In genomic region chr2:200383380-200384110, GRCh38 we compare ENCODE assay signal across 8 cellular contexts.
DNase-seq lines count a peak whose midpoint lies in the region; ATAC-seq, FAIRE-seq and TF ChIP-seq lines count a peak whose summit lies in the region.

No MANE protein-coding gene starts in this region.

- no peaks in the 10 kb centered on the region for H3K23me2 ChIP-seq in H1 (ENCODE audit: low read depth, low read length)

- no peak for TF ChIP-seq POLR2A in H1 (IDR thresholded peaks at IDR 0.05; ENCODE audit: control extremely low read depth in 1 of 2, low read depth in 2 of 2, low read length in 2 of 2)

- no peak overlapping the region for H4K8ac ChIP-seq in H1 (ENCODE audit: extremely low read depth, insufficient read depth, low read length)

- intact Hi-C loops in Panc1 (cut with micrococcal nuclease; ENCODE audit: unreplicated experiment) = no loop called here

- WGBS in H1 (ENCODE audit: extremely low coverage in 1 of 2, insufficient coverage in 1 of 2, insufficient read length in 1 of 2, insufficient replicate concordance in 2 of 2, low coverage in 1 of 2, low lambda C conversion rate in 2 of 2, missing lambda C conversion rate in 1 of 2), 2 experiments = 63% methylated on average over 6 of the region's 6 CpGs; no CpG with 5 or more reads in 1 of the 2 experiments

- no peak for FAIRE-seq in H1 (lab: Jason Lieb, UNC)

- no peak overlapping the region for H3K14ac ChIP-seq in H1 (ENCODE audit: insufficient read length)

- peaks cover 27% of the 10 kb centered on the region for H3F3A ChIP-seq in neural progenitor cell (ENCODE audit: low read depth)

- BruUV-seq in Panc1 (replicated peaks; lab: Mats Ljungman, UMichigan) = no TSS peak

- CTCF ChIA-PET in activated CD8-positive, alpha-beta memory T cell treated with anti-CD3 and anti-CD28 coated beads, Interleukin-2, amount 10 ng/mL, durations not matched to agents 7 days and 5 days (lab: Charles Lee) = interaction anchor here (0.7 to 1.9 kb wide), 5 partner anchors 9 to 42 kb away, joined by 3 to 4 read pairs (median 3); no protein-coding TSS in a partner anchor
- CTCF ChIA-PET in Panc1 (lab: Charles Lee) = interaction anchor here (0.6 kb wide), 1 partner anchor 800 kb away, joined by 3 read pairs; the partner anchor contains the start of gene CASP10
- CTCF ChIA-PET in H1 (lab: Charles Lee; ENCODE audit: partially characterized antibody) = interaction anchor here (0.7 to 2.3 kb wide), 2 partner anchors 29 to 399 kb away, joined by 3 to 8 read pairs; no protein-coding TSS in a partner anchor

- no peak overlapping the region for H3K9ac ChIP-seq in H1 (replicated peaks in 1 of 4; ENCODE audit: extremely low read depth in 1 of 4, low read depth in 3 of 4, low read length in 3 of 4)
- no peak overlapping the region for H3K9ac ChIP-seq in neural progenitor cell

- peak; percentile 98 for ATAC-seq in activated CD8-positive, alpha-beta memory T cell treated with anti-CD3 and anti-CD28 coated beads, Interleukin-2, amount 10 ng/mL, durations not matched to agents 7 days and 5 days
- ATAC-seq in HG03045 (IDR thresholded peaks at IDR 0.05; ENCODE audit: unreplicated experiment) (peak; percentile 56), Panc1 (no peak), HG02852 (IDR thresholded peaks at IDR 0.05; ENCODE audit: unreplicated experiment) (no peak)

- H3K4ac ChIP-seq in H1 (replicated peaks; ENCODE audit: insufficient read length, low read depth, low read length) = no peak overlapping the region

- H3K9me3 ChIP-seq in Panc1 (ENCODE audit: control insufficient read depth, insufficient read depth, low read depth, low read length) = no peaks in the 10 kb centered on the region
- no peaks in the 10 kb centered on the region for H3K9me3 ChIP-seq in H1 (ENCODE audit: insufficient read depth in 2 of 2, low read depth in 1 of 2, low read length in 1 of 2)
- H3K9me3 ChIP-seq in neural progenitor cell (ENCODE audit: low read depth) = no peaks in the 10 kb centered on the region

- no peak overlapping the region for H2BK20ac ChIP-seq in H1 (ENCODE audit: low read length)

- in situ Hi-C loops in Panc1 (cut with HindIII; ENCODE audit: low pct_unique_long_range_greater_than_20kb, low sequenced_read_pairs) = no loop called here

- H2AFZ ChIP-seq in H1 (ENCODE audit: low read length) (no peak overlapping the region), neural progenitor cell (replicated peaks) (no peak overlapping the region)

- peaks cover 4% of the 10 kb centered on the region; the same call in 1 of the 2 replicates for H3K36me3 ChIP-seq in Panc1 (ENCODE audit: control insufficient read depth, insufficient read depth, low read length)
- H3K36me3 ChIP-seq in H1 (ENCODE audit: control insufficient read depth in 2 of 4, insufficient read depth in 4 of 4, low read length in 3 of 4) = 0 out of 8 replicates have a peak, but pooled peaks cover 0 to under 1% (median 0%) of the 10 kb centered on the region in 4 experiments
- H3K36me3 ChIP-seq in neural progenitor cell = no peaks in the 10 kb centered on the region

- TF ChIP-seq CTCF in Panc1 (IDR thresholded peaks at IDR 0.05) = no peak
- no peak for TF ChIP-seq CTCF in H1 (IDR thresholded peaks at IDR 0.05; ENCODE audit: control extremely low read depth in 1 of 3, insufficient read depth in 1 of 3, low read depth in 1 of 3, low read length in 3 of 3)
- no peak for TF ChIP-seq CTCF in neural progenitor cell (IDR thresholded peaks at IDR 0.05)

- DNase-seq in activated CD8-positive, alpha-beta memory T cell treated with anti-CD3 and anti-CD28 coated beads, Interleukin-2, amount 10 ng/mL, durations not matched to agents 7 days and 5 days = no peak
- no peak for DNase-seq in activated CD8-positive, alpha-beta memory T cell treated with anti-CD3 and anti-CD28 coated beads for 24 hours
- DNase-seq in Panc1 (ENCODE audit: low read depth, low spot score) (no peak), H1 (ENCODE audit: low read depth in 1 of 2, low spot score in 2 of 2) (no peak), neural progenitor cell (ENCODE audit: low spot score) (no peak), NCI-H524 treated with DMSO at 0.1 percent for 48 hours (lab: John Stamatoyannopoulos, UW) (no peak)

- peak overlapping the region; percentile 87 for H4K5ac ChIP-seq in H1 (ENCODE audit: insufficient read length, low read depth, low read length)

- no peak overlapping the region for H4K91ac ChIP-seq in H1 (replicated peaks; ENCODE audit: insufficient read length, low read length)

- no peak overlapping the region for H2AK5ac ChIP-seq in H1 (ENCODE audit: low read depth, low read length)

- H3K27me3 ChIP-seq in Panc1 (ENCODE audit: control insufficient read depth, insufficient read depth, low read length) = no peaks in the 10 kb centered on the region
- no peaks in the 10 kb centered on the region for H3K27me3 ChIP-seq in H1 (replicated peaks in 1 of 4; ENCODE audit: control insufficient read depth in 3 of 4, extremely low read depth in 1 of 4, insufficient read depth in 3 of 4, low read length in 3 of 4)
- no peaks in the 10 kb centered on the region for H3K27me3 ChIP-seq in neural progenitor cell

- H2BK120ac ChIP-seq in H1 (replicated peaks; ENCODE audit: low read depth, low read length) = no peak overlapping the region

- no peak overlapping the region for H2BK15ac ChIP-seq in H1 (ENCODE audit: low read length)

- H3K4me1 ChIP-seq in Panc1 (ENCODE audit: control insufficient read depth, insufficient read depth, low read length) (peaks cover 73% of the 10 kb centered on the region), H1 (replicated peaks in 1 of 4; ENCODE audit: control insufficient read depth in 3 of 4, insufficient read depth in 4 of 4, low read length in 3 of 4) (peaks cover 13 to 33% (median 30%) of the 10 kb centered on the region in 4 experiments), neural progenitor cell (peaks cover 49% of the 10 kb centered on the region)

- TF ChIP-seq EP300 in H1 (IDR thresholded peaks at IDR 0.05; ENCODE audit: borderline replicate concordance in 1 of 2, low read depth in 2 of 2, low read length in 2 of 2) = no peak

- no peak overlapping the region for H2BK12ac ChIP-seq in H1 (ENCODE audit: low read depth, low read length)

- no peak overlapping the region for H2BK5ac ChIP-seq in H1 (ENCODE audit: low read depth, low read length)

- no peaks in the 10 kb centered on the region for H4K20me1 ChIP-seq in H1 (replicated peaks in 1 of 2; ENCODE audit: control insufficient read depth in 1 of 2, insufficient read depth in 2 of 2, low read length in 2 of 2)
- no peaks in the 10 kb centered on the region for H4K20me1 ChIP-seq in neural progenitor cell (ENCODE audit: low read depth)

- H3K4me3 ChIP-seq in Panc1 (ENCODE audit: low read depth in 2 of 2, low read length in 2 of 2) = peak overlapping the region; percentile 25 to 40
- peak overlapping the region in 1 of 4 experiments; percentile 39; a peak in 1 of 8 replicates for H3K4me3 ChIP-seq in H1 (ENCODE audit: extremely low read depth in 1 of 4, insufficient read depth in 2 of 4, low read depth in 3 of 4, low read length in 4 of 4)
- H3K4me3 ChIP-seq in neural progenitor cell = no peak overlapping the region

- peaks cover 53% of the 10 kb centered on the region for H3K4me1 Mint-ChIP-seq in activated CD8-positive, alpha-beta memory T cell treated with anti-CD3 and anti-CD28 coated beads, Interleukin-2, amount 10 ng/mL, durations not matched to agents 7 days and 5 days
- H3K4me1 Mint-ChIP-seq in neural progenitor cell = peaks cover 50% of the 10 kb centered on the region

- H3K79me1 ChIP-seq in H1 (ENCODE audit: low read depth, low read length) = peaks cover 4% of the 10 kb centered on the region; the same call in 1 of the 2 replicates

- H3K27me3 Mint-ChIP-seq in activated CD8-positive, alpha-beta memory T cell treated with anti-CD3 and anti-CD28 coated beads, Interleukin-2, amount 10 ng/mL, durations not matched to agents 7 days and 5 days = no peaks in the 10 kb centered on the region
- H3K27me3 Mint-ChIP-seq in neural progenitor cell (ENCODE audit: insufficient read depth, low read depth) = no peaks in the 10 kb centered on the region

- peaks cover 32% of the 10 kb centered on the region for H3K36me3 Mint-ChIP-seq in activated CD8-positive, alpha-beta memory T cell treated with anti-CD3 and anti-CD28 coated beads, Interleukin-2, amount 10 ng/mL, durations not matched to agents 7 days and 5 days
- peaks cover 9% of the 10 kb centered on the region for H3K36me3 Mint-ChIP-seq in neural progenitor cell

- H3K27ac ChIP-seq in Panc1 (ENCODE audit: low read length) (peak overlapping the region; percentile 100), H1 (ENCODE audit: low read depth, low read length) (no peak overlapping the region), neural progenitor cell (no peak overlapping the region)

- no peak overlapping the region for H3K56ac ChIP-seq in H1 (replicated peaks; ENCODE audit: insufficient read length, low read depth, low read length)

- POLR2A ChIA-PET in Panc1 (lab: Charles Lee) (interaction anchor here (0.6 kb wide), 1 partner anchor 49 kb away, joined by 3 read pairs; no protein-coding TSS in a partner anchor), H1 (lab: Charles Lee; ENCODE audit: partially characterized antibody) (interaction anchor here (1.4 kb wide), 1 partner anchor 21 kb away, joined by 3 read pairs; no protein-coding TSS in a partner anchor)

- no peak overlapping the region for H3K18ac ChIP-seq in H1 (ENCODE audit: extremely low read depth, low read length)

- H3K79me2 ChIP-seq in H1 (ENCODE audit: control insufficient read depth in 1 of 2, insufficient read depth in 2 of 2, low read length in 2 of 2) (peaks cover 0 to 89% of the 10 kb centered on the region in 2 experiments; a peak in 3 of 4 replicates), neural progenitor cell (ENCODE audit: low read depth) (peaks cover 7% of the 10 kb centered on the region)

- H3K4me3 Mint-ChIP-seq in activated CD8-positive, alpha-beta memory T cell treated with anti-CD3 and anti-CD28 coated beads, Interleukin-2, amount 10 ng/mL, durations not matched to agents 7 days and 5 days = peak overlapping the region; percentile 73
- no peak overlapping the region for H3K4me3 Mint-ChIP-seq in neural progenitor cell

- H3K9me3 Mint-ChIP-seq in activated CD8-positive, alpha-beta memory T cell treated with anti-CD3 and anti-CD28 coated beads, Interleukin-2, amount 10 ng/mL, durations not matched to agents 7 days and 5 days (ENCODE audit: low read depth) = no peaks in the 10 kb centered on the region
- no peaks in the 10 kb centered on the region for H3K9me3 Mint-ChIP-seq in neural progenitor cell

- TF ChIP-seq RAD21 in H1 (IDR thresholded peaks at IDR 0.05 in 1 of 2, conservative IDR thresholded peaks at IDR 0.05 in 1 of 2; ENCODE audit: low read depth in 2 of 2, low read length in 2 of 2) = no peak

- peak overlapping the region; percentile 99 for H3K27ac Mint-ChIP-seq in activated CD8-positive, alpha-beta memory T cell treated with anti-CD3 and anti-CD28 coated beads, Interleukin-2, amount 10 ng/mL, durations not matched to agents 7 days and 5 days
- peak overlapping the region; percentile 55 for H3K27ac Mint-ChIP-seq in neural progenitor cell

- H3K4me2 ChIP-seq in H1 (ENCODE audit: insufficient read depth in 1 of 2, low read depth in 2 of 2, low read length in 2 of 2) (peak overlapping the region; percentile 20 to 53; a peak in 3 of 4 replicates), neural progenitor cell (no peak overlapping the region)

- no peak overlapping the region for H3K23ac ChIP-seq in H1 (ENCODE audit: insufficient read length)

TF ChIP-seq in H1, 55 proteins besides CTCF, POLR2A, EP300 and RAD21 (continues in another document):
- TF ChIP-seq PHF8 (conservative IDR thresholded peaks at IDR 0.05; ENCODE audit: low read depth, low read length) = no peak
- TF ChIP-seq SP1 (IDR thresholded peaks at IDR 0.05; ENCODE audit: low read depth, low read length) = no peak

Comparison
In these comparisons a context has a peak if more than half of its experiments do, and no peak if none do; other contexts are left out.
1. ATAC-seq: peak in activated CD8-positive, alpha-beta memory T cell treated with anti-CD3 and anti-CD28 coated beads, Interleukin-2, amount 10 ng/mL, durations not matched to agents 7 days and 5 days (single experiment) and HG03045 (single experiment); none in Panc1 (single experiment) and HG02852 (single experiment).